ENCODE assay signal across 1 cellular context in the genomic region with DNA sequence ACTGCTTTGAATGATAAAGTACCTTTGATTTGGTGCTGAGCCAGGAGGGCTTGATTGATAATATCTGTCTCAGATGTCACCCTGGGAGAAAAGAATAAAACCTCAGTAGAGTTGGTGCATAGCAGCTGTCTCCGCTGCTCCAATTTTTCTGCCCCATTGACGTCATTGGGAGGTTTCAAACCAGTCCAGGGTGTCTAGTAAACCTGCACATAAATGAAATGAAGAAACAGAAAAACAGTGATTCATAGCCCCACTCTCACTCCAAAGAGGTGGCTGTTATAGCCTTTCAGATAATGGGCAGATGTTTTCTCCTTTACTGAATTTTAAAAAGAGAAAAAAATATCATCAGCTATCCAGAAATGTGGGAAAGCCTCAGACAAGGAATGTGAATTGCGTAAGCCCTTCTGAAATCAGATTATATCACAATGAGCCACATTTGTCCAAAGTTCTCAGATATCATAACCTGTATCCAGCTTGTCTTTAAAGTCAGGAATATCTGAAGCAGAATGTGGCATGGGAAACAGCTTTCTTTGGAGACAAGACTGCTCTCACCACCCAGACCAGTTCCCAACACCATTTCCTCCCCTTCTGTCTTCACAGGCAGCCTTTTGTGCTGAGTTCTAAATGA.
TF ChIP-seq lines count a peak whose summit lies in the region.

No MANE protein-coding gene starts in this region.

TF ChIP-seq in SK-N-SH treated with all-trans-retinoic acid at 6 μM for 48 hours, 23 proteins besides CTCF, POLR2A, EP300 and RAD21 (continued from another document):
- TF ChIP-seq CSDC2 (CRISPR knock-in tag; IDR thresholded peaks at IDR 0.05) (0 out of 2 replicates have a peak, but pooled peaks have one; percentile 49), GLIS3 (CRISPR knock-in tag; IDR thresholded peaks at IDR 0.05) (0 out of 2 replicates have a peak, but pooled peaks have one; percentile 17), ZNF8 (CRISPR knock-in tag; IDR thresholded peaks at IDR 0.05) (no peak), RARB (CRISPR knock-in tag; IDR thresholded peaks at IDR 0.05) (peak; percentile 92; the same call in 1 of the 2 replicates), SNAI2 (CRISPR knock-in tag; IDR thresholded peaks at IDR 0.05) (peak; percentile 90), TOX (CRISPR knock-in tag; IDR thresholded peaks at IDR 0.05; ENCODE audit: borderline replicate concordance) (peak; percentile 94), ESRRG (CRISPR knock-in tag; IDR thresholded peaks at IDR 0.05) (peak; percentile 81), BACH2 (CRISPR knock-in tag; IDR thresholded peaks at IDR 0.05; ENCODE audit: borderline replicate concordance) (no peak)
- TF ChIP-seq, protein P1, sequence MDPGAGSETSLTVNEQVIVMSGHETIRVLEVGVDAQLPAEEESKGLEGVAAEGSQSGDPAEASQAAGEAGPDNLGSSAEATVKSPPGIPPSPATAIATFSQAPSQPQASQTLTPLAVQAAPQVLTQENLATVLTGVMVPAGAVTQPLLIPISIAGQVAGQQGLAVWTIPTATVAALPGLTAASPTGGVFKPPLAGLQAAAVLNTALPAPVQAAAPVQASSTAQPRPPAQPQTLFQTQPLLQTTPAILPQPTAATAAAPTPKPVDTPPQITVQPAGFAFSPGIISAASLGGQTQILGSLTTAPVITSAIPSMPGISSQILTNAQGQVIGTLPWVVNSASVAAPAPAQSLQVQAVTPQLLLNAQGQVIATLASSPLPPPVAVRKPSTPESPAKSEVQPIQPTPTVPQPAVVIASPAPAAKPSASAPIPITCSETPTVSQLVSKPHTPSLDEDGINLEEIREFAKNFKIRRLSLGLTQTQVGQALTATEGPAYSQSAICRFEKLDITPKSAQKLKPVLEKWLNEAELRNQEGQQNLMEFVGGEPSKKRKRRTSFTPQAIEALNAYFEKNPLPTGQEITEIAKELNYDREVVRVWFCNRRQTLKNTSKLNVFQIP (CRISPR knock-in tag; IDR thresholded peaks at IDR 0.05; ENCODE audit: borderline replicate concordance, low read depth), result peak; percentile 87; the same call in 1 of the 2 replicates
- TF ChIP-seq, protein P2, sequence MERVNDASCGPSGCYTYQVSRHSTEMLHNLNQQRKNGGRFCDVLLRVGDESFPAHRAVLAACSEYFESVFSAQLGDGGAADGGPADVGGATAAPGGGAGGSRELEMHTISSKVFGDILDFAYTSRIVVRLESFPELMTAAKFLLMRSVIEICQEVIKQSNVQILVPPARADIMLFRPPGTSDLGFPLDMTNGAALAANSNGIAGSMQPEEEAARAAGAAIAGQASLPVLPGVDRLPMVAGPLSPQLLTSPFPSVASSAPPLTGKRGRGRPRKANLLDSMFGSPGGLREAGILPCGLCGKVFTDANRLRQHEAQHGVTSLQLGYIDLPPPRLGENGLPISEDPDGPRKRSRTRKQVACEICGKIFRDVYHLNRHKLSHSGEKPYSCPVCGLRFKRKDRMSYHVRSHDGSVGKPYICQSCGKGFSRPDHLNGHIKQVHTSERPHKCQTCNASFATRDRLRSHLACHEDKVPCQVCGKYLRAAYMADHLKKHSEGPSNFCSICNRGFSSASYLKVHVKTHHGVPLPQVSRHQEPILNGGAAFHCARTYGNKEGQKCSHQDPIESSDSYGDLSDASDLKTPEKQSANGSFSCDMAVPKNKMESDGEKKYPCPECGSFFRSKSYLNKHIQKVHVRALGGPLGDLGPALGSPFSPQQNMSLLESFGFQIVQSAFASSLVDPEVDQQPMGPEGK (CRISPR knock-in tag; IDR thresholded peaks at IDR 0.05; ENCODE audit: borderline replicate concordance), result peak; percentile 93
- TF ChIP-seq, protein P3, sequence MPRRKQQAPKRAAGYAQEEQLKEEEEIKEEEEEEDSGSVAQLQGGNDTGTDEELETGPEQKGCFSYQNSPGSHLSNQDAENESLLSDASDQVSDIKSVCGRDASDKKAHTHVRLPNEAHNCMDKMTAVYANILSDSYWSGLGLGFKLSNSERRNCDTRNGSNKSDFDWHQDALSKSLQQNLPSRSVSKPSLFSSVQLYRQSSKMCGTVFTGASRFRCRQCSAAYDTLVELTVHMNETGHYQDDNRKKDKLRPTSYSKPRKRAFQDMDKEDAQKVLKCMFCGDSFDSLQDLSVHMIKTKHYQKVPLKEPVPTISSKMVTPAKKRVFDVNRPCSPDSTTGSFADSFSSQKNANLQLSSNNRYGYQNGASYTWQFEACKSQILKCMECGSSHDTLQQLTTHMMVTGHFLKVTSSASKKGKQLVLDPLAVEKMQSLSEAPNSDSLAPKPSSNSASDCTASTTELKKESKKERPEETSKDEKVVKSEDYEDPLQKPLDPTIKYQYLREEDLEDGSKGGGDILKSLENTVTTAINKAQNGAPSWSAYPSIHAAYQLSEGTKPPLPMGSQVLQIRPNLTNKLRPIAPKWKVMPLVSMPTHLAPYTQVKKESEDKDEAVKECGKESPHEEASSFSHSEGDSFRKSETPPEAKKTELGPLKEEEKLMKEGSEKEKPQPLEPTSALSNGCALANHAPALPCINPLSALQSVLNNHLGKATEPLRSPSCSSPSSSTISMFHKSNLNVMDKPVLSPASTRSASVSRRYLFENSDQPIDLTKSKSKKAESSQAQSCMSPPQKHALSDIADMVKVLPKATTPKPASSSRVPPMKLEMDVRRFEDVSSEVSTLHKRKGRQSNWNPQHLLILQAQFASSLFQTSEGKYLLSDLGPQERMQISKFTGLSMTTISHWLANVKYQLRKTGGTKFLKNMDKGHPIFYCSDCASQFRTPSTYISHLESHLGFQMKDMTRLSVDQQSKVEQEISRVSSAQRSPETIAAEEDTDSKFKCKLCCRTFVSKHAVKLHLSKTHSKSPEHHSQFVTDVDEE (CRISPR knock-in tag; IDR thresholded peaks at IDR 0.05), result peak; percentile 92
